1 cellular context compared by ENCODE assay signal in genomic region chr1:6771568-6771825, GRCh38.
TF ChIP-seq lines count a peak whose summit lies in the region.

No MANE protein-coding gene starts in this region.

TF ChIP-seq in GM23338, 12 proteins besides CTCF, POLR2A, EP300 and RAD21 (continued from another document):
- TF ChIP-seq REST (IDR thresholded peaks at IDR 0.05; ENCODE audit: unreplicated experiment) (no peak), ZNF114 (CRISPR knock-in tag; IDR thresholded peaks at IDR 0.05) (no peak), ZNF331 (CRISPR knock-in tag; IDR thresholded peaks at IDR 0.05; ENCODE audit: low read depth) (no peak), ETS1 (IDR thresholded peaks at IDR 0.05) (no peak), ZNF462 (CRISPR knock-in tag; IDR thresholded peaks at IDR 0.05) (no peak), CREB1 (CRISPR knock-in tag; IDR thresholded peaks at IDR 0.05; ENCODE audit: low read depth) (no peak), STAT1 (IDR thresholded peaks at IDR 0.05; ENCODE audit: unreplicated experiment) (no peak)
